In genomic region chr1:147266381-147266780, GRCh38 we compare ENCODE assay signal across 22 cellular contexts. TPM values are rescaled to one million over a fixed set of nuclear protein-coding genes. Genes with fewer than 3 reads are reported as not detected.
DNase-seq lines count a peak whose midpoint lies in the region; ATAC-seq and TF ChIP-seq lines count a peak whose summit lies in the region.
"Had no signal": no experiment of that assay in that cellular context is flagged by ENCODE, and none has a peak within 500 bp of the region (broad histone marks: within the 10 kb centered on the region; RNA-seq: fewer than 3 reads in every experiment).

No MANE protein-coding gene starts in this region.

- no peak overlapping the region for H3K27ac ChIP-seq in osteoblast (ENCODE audit: low read depth, low read length)
- no peak overlapping the region for H3K27ac ChIP-seq in endodermal cell (ENCODE audit: low read depth, low read length)
- H3K27ac ChIP-seq: PC-9 had no signal

- H3K36me3 Mint-ChIP-seq in activated T-helper 17 cell treated with anti-CD3 and anti-CD28 coated beads, Interleukin-2, amount 50 U/mL, for 72 hours (ENCODE audit: low read depth), result peaks cover 99% of the 10 kb centered on the region
- H3K36me3 Mint-ChIP-seq in endodermal cell (ENCODE audit: low read depth) (peaks cover 76% of the 10 kb centered on the region), chondrocyte (ENCODE audit: low read depth) (peaks cover 38% of the 10 kb centered on the region)

- H3K4me3 ChIP-seq in osteoblast (ENCODE audit: insufficient read depth, low read length) (no peak overlapping the region), endodermal cell (ENCODE audit: low read length) (no peak overlapping the region)
- H3K4me3 ChIP-seq: MG63, PC-9 had no signal

- peak overlapping the region; percentile 28 for H3K27ac Mint-ChIP-seq in activated T-helper 17 cell treated with anti-CD3 and anti-CD28 coated beads, Interleukin-2, amount 50 U/mL, for 72 hours
- H3K27ac Mint-ChIP-seq in endodermal cell, result no peak overlapping the region
- H3K27ac Mint-ChIP-seq in chondrocyte (ENCODE audit: unreplicated experiment), result no peak overlapping the region
- H3K27ac Mint-ChIP-seq: CD4-positive, CD25-positive, alpha-beta regulatory T cell had no signal

- intact Hi-C loops in head of caudate nucleus (cut with DNase I), result no loop called here

- peak; percentile 72 for DNase-seq in Ammon's horn (ENCODE audit: low spot score)
- peak in 33 of 42 donors; percentile 5 to 77 (median 40) for DNase-seq in head of caudate nucleus
- peak; percentile 67 for DNase-seq in putamen (ENCODE audit: low spot score)
- DNase-seq in osteoblast (ENCODE audit: insufficient read length, low spot score, missing footprints), result no peak
- no peak for DNase-seq in endodermal cell
- no peak for DNase-seq in chondrocyte (ENCODE audit: low spot score)
- no peak for DNase-seq in NCI-H774 (lab: John Stamatoyannopoulos, UW)
- DNase-seq: BE2C; CD4-positive, CD25-positive, alpha-beta regulatory T cell; COR-L47; DMS79; MG63; NCI-H1417 treated with DMSO at 0.1 percent for 48 hours; NCI-H187; NCI-H446 treated with DMSO at 0.1 percent for 48 hours; NCI-H526 treated with DMSO at 0.1 percent for 48 hours; PC-9; RPMI8226; SHP77; SK-N-SH had no signal

- H3K36me3 ChIP-seq in osteoblast (ENCODE audit: insufficient read depth, low read length) (peaks cover 49% of the 10 kb centered on the region), endodermal cell (ENCODE audit: control insufficient read depth, insufficient read depth, low read length) (peaks cover 98% of the 10 kb centered on the region)

- no peak for ATAC-seq in activated T-helper 17 cell treated with anti-CD3 and anti-CD28 coated beads, Interleukin-2, amount 50 U/mL, for 72 hours (replicated peaks)

- WGBS in endodermal cell (ENCODE audit: insufficient coverage in 1 of 2, insufficient read length in 1 of 2), 2 experiments, result 96 to 98% methylated on average over 5 of the region's 5 CpGs

- no peaks in the 10 kb centered on the region for H4K20me1 ChIP-seq in osteoblast (ENCODE audit: insufficient read depth, low read length)

- H3K27me3 ChIP-seq in osteoblast (ENCODE audit: insufficient read depth, low read length) (no peaks in the 10 kb centered on the region), endodermal cell (ENCODE audit: control insufficient read depth, insufficient read depth, low read length, poor library complexity, severe bottlenecking) (no peaks in the 10 kb centered on the region)
- H3K27me3 ChIP-seq: BE2C, MG63 had no signal

- H3K4me2 ChIP-seq in osteoblast (ENCODE audit: insufficient read depth, low read length), result no peak overlapping the region
- H3K4me2 ChIP-seq: PC-9, SK-N-SH had no signal

- no peak overlapping the region for H3K4me3 Mint-ChIP-seq in activated T-helper 17 cell treated with anti-CD3 and anti-CD28 coated beads, Interleukin-2, amount 50 U/mL, for 72 hours
- H3K4me3 Mint-ChIP-seq in endodermal cell (no peak overlapping the region), chondrocyte (ENCODE audit: unreplicated experiment) (no peak overlapping the region)
- H3K4me3 Mint-ChIP-seq: CD4-positive, CD25-positive, alpha-beta regulatory T cell had no signal

- H3K27me3 Mint-ChIP-seq in activated T-helper 17 cell treated with anti-CD3 and anti-CD28 coated beads, Interleukin-2, amount 50 U/mL, for 72 hours, result no peaks in the 10 kb centered on the region
- H3K27me3 Mint-ChIP-seq in endodermal cell (ENCODE audit: insufficient read depth) (no peaks in the 10 kb centered on the region), chondrocyte (ENCODE audit: low read depth) (no peaks in the 10 kb centered on the region)
- H3K27me3 Mint-ChIP-seq: CD4-positive, CD25-positive, alpha-beta regulatory T cell had no signal

- H3K4me1 ChIP-seq in osteoblast (ENCODE audit: insufficient read depth, low read length) (peaks cover 19% of the 10 kb centered on the region), endodermal cell (ENCODE audit: control insufficient read depth, insufficient read depth, low read length) (no peaks in the 10 kb centered on the region)
- H3K4me1 ChIP-seq: BE2C had no signal

- H3K9me3 Mint-ChIP-seq in activated T-helper 17 cell treated with anti-CD3 and anti-CD28 coated beads, Interleukin-2, amount 50 U/mL, for 72 hours, result no peaks in the 10 kb centered on the region
- H3K9me3 Mint-ChIP-seq in endodermal cell (no peaks in the 10 kb centered on the region), chondrocyte (ENCODE audit: low read depth) (no peaks in the 10 kb centered on the region)
- H3K9me3 Mint-ChIP-seq: CD4-positive, CD25-positive, alpha-beta regulatory T cell had no signal

- no peaks in the 10 kb centered on the region for H3K79me2 ChIP-seq in osteoblast (ENCODE audit: insufficient read depth, low read length)

- TF ChIP-seq CTCF in osteoblast (IDR thresholded peaks at IDR 0.05; ENCODE audit: extremely low read depth, low read depth, low read length) (no peak), endodermal cell (conservative IDR thresholded peaks at IDR 0.05) (no peak), chondrocyte (IDR thresholded peaks at IDR 0.05) (no peak)

- no peaks in the 10 kb centered on the region for H3K4me1 Mint-ChIP-seq in activated T-helper 17 cell treated with anti-CD3 and anti-CD28 coated beads, Interleukin-2, amount 50 U/mL, for 72 hours
- peaks cover 6% of the 10 kb centered on the region for H3K4me1 Mint-ChIP-seq in endodermal cell
- no peaks in the 10 kb centered on the region for H3K4me1 Mint-ChIP-seq in chondrocyte (ENCODE audit: low read depth)
- H3K4me1 Mint-ChIP-seq: CD4-positive, CD25-positive, alpha-beta regulatory T cell had no signal

- no peak overlapping the region for H2AFZ ChIP-seq in osteoblast (ENCODE audit: low read length)
- H2AFZ ChIP-seq: PC-9 had no signal

- H3K9me3 ChIP-seq in osteoblast (ENCODE audit: low read depth, low read length), result no peaks in the 10 kb centered on the region
- no peaks in the 10 kb centered on the region for H3K9me3 ChIP-seq in endodermal cell (ENCODE audit: control insufficient read depth, low read length)
- H3K9me3 ChIP-seq: BE2C, MG63, SK-N-SH had no signal

- no peak overlapping the region for H3K9ac ChIP-seq in endodermal cell (ENCODE audit: extremely low read depth, low read length, poor library complexity, severe bottlenecking)
- H3K9ac ChIP-seq: SK-N-SH had no signal

RNA-seq across cellular contexts. Expression of gene CHD1L, which starts 23.9 kb away (rescaled TPM):
- 10 to 100 TPM; 56.6 to 76.1 TPM for total RNA-seq in activated T-helper 17 cell treated with anti-CD3 and anti-CD28 coated beads, Interleukin-2, amount 50 U/mL, for 72 hours
- 25.6 and 27.5 TPM in 2 replicates for total RNA-seq in osteoblast
- 100 to 1,000 TPM; 112 to 117 TPM for total RNA-seq in endodermal cell
- 54.4 TPM for polyA plus RNA-seq in endodermal cell (2013, experiment 1 of 2)
- polyA plus RNA-seq in endodermal cell (2013, experiment 2 of 2), result 52.3 TPM
- 34.5 to 42.1 TPM (median 38.3 TPM) in 3 replicates for total RNA-seq in chondrocyte

RNA-seq across cellular contexts. Expression of gene FMO5, which starts 41.2 kb away (rescaled TPM):
- total RNA-seq in activated T-helper 17 cell treated with anti-CD3 and anti-CD28 coated beads, Interleukin-2, amount 50 U/mL, for 72 hours, result under 1 TPM; 0.61 to 0.97 TPM
- total RNA-seq in osteoblast (2.7 and 3.6 TPM in 2 replicates), endodermal cell (10 to 100 TPM; 13.9 to 14.1 TPM), chondrocyte (1.8 to 2.8 TPM (median 2.5 TPM) in 3 replicates)
- polyA plus RNA-seq in endodermal cell (2013, experiment 1 of 2), result 2.6 TPM
- polyA plus RNA-seq in endodermal cell (2013, experiment 2 of 2), result 2.3 TPM
- total RNA-seq: A172 had no signal

Comparison
In these comparisons a context has a peak if more than half of its experiments do, and no peak if none do; other contexts are left out.
1. DNase-seq: peak in Ammon's horn (single experiment), head of caudate nucleus (33 of 42) and putamen (single experiment); none in osteoblast (single experiment), endodermal cell (single experiment), chondrocyte (single experiment) and NCI-H774 (single experiment).